9 cellular contexts compared by ENCODE assay signal in genomic region chr2:158464426-158465281, GRCh38. TPM values are rescaled to one million over a fixed set of nuclear protein-coding genes. Genes with fewer than 3 reads are reported as not detected.
DNase-seq lines count a peak whose midpoint lies in the region; ATAC-seq and TF ChIP-seq lines count a peak whose summit lies in the region.
"Had no signal": no experiment of that assay in that cellular context is flagged by ENCODE, and none has a peak within 500 bp of the region (broad histone marks: within the 10 kb centered on the region; RNA-seq: fewer than 3 reads in every experiment).

No MANE protein-coding gene starts in this region.

- POLR2A ChIA-PET in activated naive CD8-positive, alpha-beta T cell treated with anti-CD3 and anti-CD28 coated beads, Interleukin-2, amount 10 ng/mL, durations not matched to agents 7 days and 5 days (lab: Charles Lee) = no interaction called here

- H3K9me3 ChIP-seq in endodermal cell (ENCODE audit: control insufficient read depth, low read length) = no peaks in the 10 kb centered on the region
- H3K9me3 ChIP-seq in testis = no peaks in the 10 kb centered on the region

- H3K4me3 ChIP-seq in endodermal cell (ENCODE audit: low read length) (no peak overlapping the region), testis (no peak overlapping the region)

- TF ChIP-seq CTCF in endodermal cell (conservative IDR thresholded peaks at IDR 0.05) (peak; percentile 82), testis (IDR thresholded peaks at IDR 0.05) (peak in 2 of 3 experiments; percentile 29 to 53)

- H3K27me3 Mint-ChIP-seq in activated naive CD8-positive, alpha-beta T cell treated with anti-CD3 and anti-CD28 coated beads, Interleukin-2, amount 10 ng/mL, durations not matched to agents 7 days and 5 days = no peaks in the 10 kb centered on the region
- H3K27me3 Mint-ChIP-seq in activated naive CD8-positive, alpha-beta T cell treated with anti-CD3 and anti-CD28 coated beads for 36 hours = no peaks in the 10 kb centered on the region
- H3K27me3 Mint-ChIP-seq in endodermal cell (ENCODE audit: insufficient read depth) = no peaks in the 10 kb centered on the region

- H3K27ac ChIP-seq in endodermal cell (ENCODE audit: low read depth, low read length) = no peak overlapping the region
- no peak overlapping the region for H3K27ac ChIP-seq in testis

- peaks cover 5% of the 10 kb centered on the region for H3K4me1 ChIP-seq in endodermal cell (ENCODE audit: control insufficient read depth, insufficient read depth, low read length)
- no peaks in the 10 kb centered on the region for H3K4me1 ChIP-seq in testis

- H3K27me3 ChIP-seq in endodermal cell (ENCODE audit: control insufficient read depth, insufficient read depth, low read length, poor library complexity, severe bottlenecking) (no peaks in the 10 kb centered on the region), testis (no peaks in the 10 kb centered on the region)

- DNase-seq in activated naive CD8-positive, alpha-beta T cell treated with anti-CD3 and anti-CD28 coated beads, Interleukin-2, amount 10 ng/mL, durations not matched to agents 7 days and 5 days = no peak
- DNase-seq in activated naive CD8-positive, alpha-beta T cell treated with anti-CD3 and anti-CD28 coated beads for 36 hours = no peak
- DNase-seq in NCI-H226 = peak; percentile 41
- DNase-seq in endodermal cell = no peak
- no peak for DNase-seq in testis
- DNase-seq in nucleus accumbens (lab: John Stamatoyannopoulos, UW) = no peak
- no peak for DNase-seq in stimulated activated CD4-positive, alpha-beta T cell treated with anti-CD3 and anti-CD28 coated beads, Interleukin-15, amount 100 ng/mL, for 24 hours

- H3K4me1 Mint-ChIP-seq in activated naive CD8-positive, alpha-beta T cell treated with anti-CD3 and anti-CD28 coated beads, Interleukin-2, amount 10 ng/mL, durations not matched to agents 7 days and 5 days = peaks cover 10% of the 10 kb centered on the region
- H3K4me1 Mint-ChIP-seq in activated naive CD8-positive, alpha-beta T cell treated with anti-CD3 and anti-CD28 coated beads for 36 hours = peaks cover 17% of the 10 kb centered on the region
- peaks cover 11% of the 10 kb centered on the region for H3K4me1 Mint-ChIP-seq in endodermal cell

- H3K27ac Mint-ChIP-seq in activated naive CD8-positive, alpha-beta T cell treated with anti-CD3 and anti-CD28 coated beads, Interleukin-2, amount 10 ng/mL, durations not matched to agents 7 days and 5 days = no peak overlapping the region
- no peak overlapping the region for H3K27ac Mint-ChIP-seq in activated naive CD8-positive, alpha-beta T cell treated with anti-CD3 and anti-CD28 coated beads for 36 hours
- no peak overlapping the region for H3K27ac Mint-ChIP-seq in endodermal cell
- H3K27ac Mint-ChIP-seq: activated naive CD4-positive, alpha-beta T cell treated with anti-CD3 and anti-CD28 coated beads, Interleukin-2, amount 50 U/mL, for 72 hours had no signal

- ATAC-seq in activated naive CD8-positive, alpha-beta T cell treated with anti-CD3 and anti-CD28 coated beads, Interleukin-2, amount 10 ng/mL, durations not matched to agents 7 days and 5 days (ENCODE audit: low read depth) = peak; percentile 47
- ATAC-seq in HG02588 (IDR thresholded peaks at IDR 0.05; ENCODE audit: unreplicated experiment) = peak; percentile 79

- H3K36me3 ChIP-seq in endodermal cell (ENCODE audit: control insufficient read depth, insufficient read depth, low read length) = no peaks in the 10 kb centered on the region
- no peaks in the 10 kb centered on the region for H3K36me3 ChIP-seq in testis (ENCODE audit: low read depth, missing control alignments)

- intact Hi-C loops in testis (cut with DNase I; ENCODE audit: low total_unique reads) = no loop called here

- peaks cover 4% of the 10 kb centered on the region for H3K36me3 Mint-ChIP-seq in activated naive CD8-positive, alpha-beta T cell treated with anti-CD3 and anti-CD28 coated beads, Interleukin-2, amount 10 ng/mL, durations not matched to agents 7 days and 5 days
- H3K36me3 Mint-ChIP-seq in activated naive CD8-positive, alpha-beta T cell treated with anti-CD3 and anti-CD28 coated beads for 36 hours = peaks cover 8% of the 10 kb centered on the region
- H3K36me3 Mint-ChIP-seq in endodermal cell (ENCODE audit: low read depth) = peaks cover 4% of the 10 kb centered on the region
- H3K36me3 Mint-ChIP-seq: activated naive CD4-positive, alpha-beta T cell treated with anti-CD3 and anti-CD28 coated beads, Interleukin-2, amount 50 U/mL, for 72 hours had no signal

- H3K9ac ChIP-seq in endodermal cell (ENCODE audit: extremely low read depth, low read length, poor library complexity, severe bottlenecking) = no peak overlapping the region

- H3K4me3 Mint-ChIP-seq in activated naive CD8-positive, alpha-beta T cell treated with anti-CD3 and anti-CD28 coated beads, Interleukin-2, amount 10 ng/mL, durations not matched to agents 7 days and 5 days = no peak overlapping the region
- no peak overlapping the region for H3K4me3 Mint-ChIP-seq in activated naive CD8-positive, alpha-beta T cell treated with anti-CD3 and anti-CD28 coated beads for 36 hours
- H3K4me3 Mint-ChIP-seq in endodermal cell = no peak overlapping the region

- TF ChIP-seq POLR2A in testis (IDR thresholded peaks at IDR 0.05) = no peak

- WGBS in endodermal cell (ENCODE audit: insufficient coverage in 1 of 2, insufficient read length in 1 of 2), 2 experiments = 95% methylated on average over 3 of the region's 4 CpGs; no CpG with 5 or more reads in 1 of the 2 experiments
- 69 to 73% methylated on average over 4 of the region's 4 CpGs for WGBS in testis, 2 donors

- H3K9me3 Mint-ChIP-seq in activated naive CD8-positive, alpha-beta T cell treated with anti-CD3 and anti-CD28 coated beads, Interleukin-2, amount 10 ng/mL, durations not matched to agents 7 days and 5 days = no peaks in the 10 kb centered on the region
- H3K9me3 Mint-ChIP-seq in activated naive CD8-positive, alpha-beta T cell treated with anti-CD3 and anti-CD28 coated beads for 36 hours = no peaks in the 10 kb centered on the region
- H3K9me3 Mint-ChIP-seq in endodermal cell = no peaks in the 10 kb centered on the region
- H3K9me3 Mint-ChIP-seq: activated naive CD4-positive, alpha-beta T cell treated with anti-CD3 and anti-CD28 coated beads, Interleukin-2, amount 50 U/mL, for 72 hours had no signal

RNA-seq across cellular contexts. Expression of gene PKP4, which starts 7.9 kb away (rescaled TPM):
- 10 to 100 TPM; 37.0 to 37.8 TPM for total RNA-seq in activated naive CD8-positive, alpha-beta T cell treated with anti-CD3 and anti-CD28 coated beads, Interleukin-2, amount 10 ng/mL, durations not matched to agents 7 days and 5 days
- total RNA-seq in activated naive CD8-positive, alpha-beta T cell treated with anti-CD3 and anti-CD28 coated beads for 36 hours = 10 to 100 TPM; 35.3 to 38.2 TPM
- 100 to 1,000 TPM in 1 of 2 donors, 10 to 100 TPM in 1; 90.5 to 102 TPM for total RNA-seq in endodermal cell
- 49.9 TPM for polyA plus RNA-seq in endodermal cell (2013, experiment 1 of 2)
- polyA plus RNA-seq in endodermal cell (2013, experiment 2 of 2) = 49.3 TPM
- 10 to 100 TPM; 60.0 to 60.5 TPM for total RNA-seq in testis
- polyA plus RNA-seq in testis (ENCODE audit: insufficient read depth, low read depth, low replicate concordance) = 42.5 TPM

RNA-seq across cellular contexts. Expression of gene CCDC148, which starts 8.1 kb away (rescaled TPM):
- not detected for total RNA-seq in activated naive CD8-positive, alpha-beta T cell treated with anti-CD3 and anti-CD28 coated beads, Interleukin-2, amount 10 ng/mL, durations not matched to agents 7 days and 5 days
- total RNA-seq in activated naive CD8-positive, alpha-beta T cell treated with anti-CD3 and anti-CD28 coated beads for 36 hours = not detected
- total RNA-seq in endodermal cell (1 to 10 TPM; 2.7 to 5.0 TPM), testis (1 to 10 TPM; 2.3 to 5.0 TPM)
- polyA plus RNA-seq in endodermal cell (2013, experiment 1 of 2) = 2.2 TPM
- 2.3 TPM for polyA plus RNA-seq in endodermal cell (2013, experiment 2 of 2)
- polyA plus RNA-seq in testis (ENCODE audit: insufficient read depth, low read depth, low replicate concordance) = 5.7 TPM
